In the genomic region with DNA sequence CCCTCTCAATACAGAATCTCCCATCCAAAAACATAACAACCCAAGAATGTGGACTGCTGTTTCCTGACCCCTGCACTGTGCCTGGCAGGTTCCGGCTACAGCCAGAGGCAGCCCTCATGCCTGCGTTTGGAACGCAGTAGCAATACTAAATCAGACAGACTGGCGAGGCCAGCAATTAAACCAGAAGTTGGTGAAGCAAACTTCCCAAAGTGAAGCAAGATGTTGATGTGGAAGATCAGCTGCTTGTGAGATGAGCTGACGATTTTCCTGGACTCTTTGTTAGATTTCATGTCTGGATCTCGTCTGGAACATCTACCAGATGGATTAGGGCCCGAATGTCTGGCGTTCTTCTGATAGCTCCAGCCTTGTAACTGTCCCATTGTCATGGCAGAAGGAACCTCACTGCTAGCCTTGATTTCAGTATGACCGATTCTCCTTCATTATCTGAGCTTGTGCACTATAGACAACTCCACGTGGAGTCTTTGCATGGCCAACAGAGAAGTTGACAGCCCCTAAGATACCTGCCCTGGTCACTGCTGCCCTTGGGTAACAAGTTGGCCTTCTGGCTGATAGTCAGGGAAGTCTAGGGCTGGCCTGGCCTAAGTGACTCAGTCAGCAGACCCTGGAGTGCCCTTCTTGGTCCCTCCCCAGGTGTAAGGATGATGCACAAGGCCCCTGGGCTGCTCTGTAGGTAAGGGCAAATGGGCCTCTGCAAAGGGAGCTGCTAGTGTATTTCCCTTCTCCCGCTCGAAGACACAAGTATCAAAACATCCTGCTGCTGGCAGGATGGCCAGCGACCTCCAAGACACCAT, we compare ENCODE assay signal across 1 cellular context.
TF ChIP-seq lines count a peak whose summit lies in the region.

No MANE protein-coding gene starts in this region.

TF ChIP-seq in HepG2, 621 proteins besides CTCF, POLR2A, EP300 and RAD21 (continued from another document):
- no peak for TF ChIP-seq ZBED4 (CRISPR knock-in tag; IDR thresholded peaks at IDR 0.05; ENCODE audit: borderline replicate concordance)
- no peak for TF ChIP-seq TMF1 (CRISPR knock-in tag; IDR thresholded peaks at IDR 0.05; ENCODE audit: low read depth)
- no peak for TF ChIP-seq RFXANK (CRISPR knock-in tag; IDR thresholded peaks at IDR 0.05)
- no peak for TF ChIP-seq TRIM24 (CRISPR knock-in tag; IDR thresholded peaks at IDR 0.05)
- no peak for TF ChIP-seq ZNF20 (CRISPR knock-in tag; IDR thresholded peaks at IDR 0.05)
- TF ChIP-seq, protein P1, sequence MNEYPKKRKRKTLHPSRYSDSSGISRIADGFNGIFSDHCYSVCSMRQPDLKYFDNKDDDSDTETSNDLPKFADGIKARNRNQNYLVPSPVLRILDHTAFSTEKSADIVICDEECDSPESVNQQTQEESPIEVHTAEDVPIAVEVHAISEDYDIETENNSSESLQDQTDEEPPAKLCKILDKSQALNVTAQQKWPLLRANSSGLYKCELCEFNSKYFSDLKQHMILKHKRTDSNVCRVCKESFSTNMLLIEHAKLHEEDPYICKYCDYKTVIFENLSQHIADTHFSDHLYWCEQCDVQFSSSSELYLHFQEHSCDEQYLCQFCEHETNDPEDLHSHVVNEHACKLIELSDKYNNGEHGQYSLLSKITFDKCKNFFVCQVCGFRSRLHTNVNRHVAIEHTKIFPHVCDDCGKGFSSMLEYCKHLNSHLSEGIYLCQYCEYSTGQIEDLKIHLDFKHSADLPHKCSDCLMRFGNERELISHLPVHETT (CRISPR knock-in tag; conservative IDR thresholded peaks at IDR 0.05): no peak
- no peak for TF ChIP-seq GTF3A (CRISPR knock-in tag; conservative IDR thresholded peaks at IDR 0.05)
- TF ChIP-seq, protein P2, sequence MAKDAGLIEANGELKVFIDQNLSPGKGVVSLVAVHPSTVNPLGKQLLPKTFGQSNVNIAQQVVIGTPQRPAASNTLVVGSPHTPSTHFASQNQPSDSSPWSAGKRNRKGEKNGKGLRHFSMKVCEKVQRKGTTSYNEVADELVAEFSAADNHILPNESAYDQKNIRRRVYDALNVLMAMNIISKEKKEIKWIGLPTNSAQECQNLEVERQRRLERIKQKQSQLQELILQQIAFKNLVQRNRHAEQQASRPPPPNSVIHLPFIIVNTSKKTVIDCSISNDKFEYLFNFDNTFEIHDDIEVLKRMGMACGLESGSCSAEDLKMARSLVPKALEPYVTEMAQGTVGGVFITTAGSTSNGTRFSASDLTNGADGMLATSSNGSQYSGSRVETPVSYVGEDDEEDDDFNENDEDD (CRISPR knock-in tag; IDR thresholded peaks at IDR 0.05; ENCODE audit: borderline replicate concordance): no peak
- no peak for TF ChIP-seq ZNF230 (CRISPR knock-in tag; IDR thresholded peaks at IDR 0.05)
- no peak for TF ChIP-seq ZFP91 (CRISPR knock-in tag; IDR thresholded peaks at IDR 0.05; ENCODE audit: borderline replicate concordance)
- no peak for TF ChIP-seq ZNF773 (CRISPR knock-in tag; IDR thresholded peaks at IDR 0.05; ENCODE audit: borderline replicate concordance)
- TF ChIP-seq PCBP1 (IDR thresholded peaks at IDR 0.05; ENCODE audit: borderline replicate concordance, low read depth, low read length): no peak
